ENCODE assay signal across 26 cellular contexts in genomic region chr1:2837316-2837715, GRCh38. TPM values are rescaled to one million over a fixed set of nuclear protein-coding genes. Genes with fewer than 3 reads are reported as not detected.
A peak's percentile ranks its signal among the peaks of the same experiment; 100 is the strongest.
DNase-seq lines count a peak whose midpoint lies in the region; ATAC-seq and TF ChIP-seq lines count a peak whose summit lies in the region.
"Had no signal": no experiment of that assay in that cellular context is flagged by ENCODE, and none has a peak within 500 bp of the region (broad histone marks: within the 10 kb centered on the region; RNA-seq: fewer than 3 reads in every experiment).

No MANE protein-coding gene starts in this region.

- DNase-seq in Right ventricle myocardium superior, result peak; percentile 19
- no peak for DNase-seq in right atrium auricular region (ENCODE audit: low spot score)
- peak; percentile 43 for DNase-seq in RWPE2 (ENCODE audit: low spot score)
- peak; percentile 71 for DNase-seq in chondrocyte (ENCODE audit: low spot score)
- no peak for DNase-seq in mesenchymal stem cell
- DNase-seq in NCI-H2227 (lab: John Stamatoyannopoulos, UW; ENCODE audit: unreplicated experiment), result no peak
- DNase-seq: 8988T; ACHN; BE2C; C1 segment of cervical spinal cord; CD4-positive, alpha-beta memory T cell; CD4-positive, CD25-positive, alpha-beta regulatory T cell; COR-L47; DMS 273 treated with DMSO at 0.1 percent for 48 hours; DMS153; DMS53; DMS79; DND-41; EL; GDM1 had no signal

- intact Hi-C loops in Right ventricle myocardium superior (cut with DNase I), result no loop called here

- no peak overlapping the region for H4K8ac ChIP-seq in mesenchymal stem cell (ENCODE audit: low read length)

- H2AK5ac ChIP-seq in mesenchymal stem cell (ENCODE audit: low read length, severe bottlenecking), result no peak overlapping the region

- no peaks in the 10 kb centered on the region for H3K36me3 ChIP-seq in right atrium auricular region
- no peaks in the 10 kb centered on the region for H3K36me3 ChIP-seq in RWPE2 (ENCODE audit: low read depth)
- no peaks in the 10 kb centered on the region for H3K36me3 ChIP-seq in mesenchymal stem cell (ENCODE audit: control insufficient read depth in 1 of 2, insufficient read depth in 2 of 2, low read depth in 1 of 2, low read length in 2 of 2)
- H3K36me3 ChIP-seq: BE2C, BLaER1 had no signal

- peaks cover 35% of the 10 kb centered on the region for H3K9me3 Mint-ChIP-seq in chondrocyte (ENCODE audit: low read depth)
- H3K9me3 Mint-ChIP-seq: CD4-positive, alpha-beta memory T cell; CD4-positive, CD25-positive, alpha-beta regulatory T cell; CD8-positive, alpha-beta memory T cell had no signal

- no peak overlapping the region for H3K18ac ChIP-seq in mesenchymal stem cell (ENCODE audit: low read depth in 1 of 2, low read length in 2 of 2)

- H2BK12ac ChIP-seq in mesenchymal stem cell (ENCODE audit: low read length in 2 of 2), result no peak overlapping the region

- no peaks in the 10 kb centered on the region for H3K4me1 Mint-ChIP-seq in chondrocyte (ENCODE audit: low read depth)

- H3K14ac ChIP-seq in mesenchymal stem cell (ENCODE audit: low read length in 2 of 2), result no peak overlapping the region

- no peaks in the 10 kb centered on the region for H3K27me3 ChIP-seq in right atrium auricular region
- no peaks in the 10 kb centered on the region for H3K27me3 ChIP-seq in RWPE2 (ENCODE audit: insufficient read depth, poor library complexity, severe bottlenecking)
- no peaks in the 10 kb centered on the region for H3K27me3 ChIP-seq in mesenchymal stem cell (ENCODE audit: control insufficient read depth in 1 of 2, insufficient read depth in 1 of 2, low read length in 2 of 2)
- H3K27me3 ChIP-seq: BE2C, BLaER1 had no signal

- no peaks in the 10 kb centered on the region for H3K27me3 Mint-ChIP-seq in chondrocyte (ENCODE audit: low read depth)
- H3K27me3 Mint-ChIP-seq: CD4-positive, alpha-beta memory T cell; CD4-positive, CD25-positive, alpha-beta regulatory T cell had no signal

- H3K79me1 ChIP-seq in mesenchymal stem cell (replicated peaks; ENCODE audit: low read length, poor library complexity, severe bottlenecking), result no peaks in the 10 kb centered on the region

- no peak overlapping the region for H3K9ac ChIP-seq in mesenchymal stem cell (ENCODE audit: low read length)
- H3K9ac ChIP-seq: BLaER1 had no signal

- no peak overlapping the region for H4K91ac ChIP-seq in mesenchymal stem cell (ENCODE audit: low read length)

- H3K27ac ChIP-seq in right atrium auricular region, result no peak overlapping the region
- no peak overlapping the region for H3K27ac ChIP-seq in RWPE2 (ENCODE audit: poor library complexity, severe bottlenecking)
- H3K27ac ChIP-seq in mesenchymal stem cell (ENCODE audit: low read length, poor library complexity, severe bottlenecking), result no peak overlapping the region
- H3K27ac ChIP-seq: BLaER1 had no signal

- no peak overlapping the region for H3K4me3 Mint-ChIP-seq in chondrocyte (ENCODE audit: unreplicated experiment)
- H3K4me3 Mint-ChIP-seq: CD14-positive monocyte; CD4-positive, alpha-beta memory T cell; CD4-positive, CD25-positive, alpha-beta regulatory T cell; CD8-positive, alpha-beta memory T cell had no signal

- H3K4me1 ChIP-seq in right atrium auricular region (no peaks in the 10 kb centered on the region), RWPE2 (ENCODE audit: insufficient read depth, poor library complexity, severe bottlenecking) (no peaks in the 10 kb centered on the region), mesenchymal stem cell (ENCODE audit: control insufficient read depth, insufficient read depth, low read depth, low read length) (no peaks in the 10 kb centered on the region)
- H3K4me1 ChIP-seq: BE2C had no signal

- 62% methylated on average over 11 of the region's 11 CpGs for WGBS in mesenchymal stem cell

- no peak overlapping the region for H2BK5ac ChIP-seq in mesenchymal stem cell (ENCODE audit: low read depth, low read length, poor library complexity, severe bottlenecking)

- H2AFZ ChIP-seq in mesenchymal stem cell (ENCODE audit: low read depth, low read length), result peak overlapping the region; percentile 23

- H3K9me3 ChIP-seq in right atrium auricular region (no peaks in the 10 kb centered on the region), RWPE2 (ENCODE audit: severe bottlenecking) (no peaks in the 10 kb centered on the region), mesenchymal stem cell (ENCODE audit: control insufficient read depth, low read length) (no peaks in the 10 kb centered on the region)
- H3K9me3 ChIP-seq: BE2C had no signal

- H3K4me3 ChIP-seq in right atrium auricular region (no peak overlapping the region), RWPE2 (ENCODE audit: severe bottlenecking) (no peak overlapping the region), mesenchymal stem cell (ENCODE audit: insufficient read depth in 1 of 2, low read depth in 1 of 2, low read length in 2 of 2) (no peak overlapping the region)
- H3K4me3 ChIP-seq: BLaER1, GM12878 had no signal

- H3K23ac ChIP-seq in mesenchymal stem cell (ENCODE audit: low read length in 2 of 2), result no peak overlapping the region

- H3K4me2 ChIP-seq in mesenchymal stem cell (ENCODE audit: low read length, poor library complexity, severe bottlenecking), result no peak overlapping the region
- H3K4me2 ChIP-seq: BLaER1 had no signal

- no peak for TF ChIP-seq CTCF in right atrium auricular region (IDR thresholded peaks at IDR 0.05)
- TF ChIP-seq CTCF in RWPE2 (IDR thresholded peaks at IDR 0.05; ENCODE audit: poor library complexity, severe bottlenecking), result no peak
- no peak for TF ChIP-seq CTCF in chondrocyte (IDR thresholded peaks at IDR 0.05)

- H2BK120ac ChIP-seq in mesenchymal stem cell (ENCODE audit: low read depth, low read length), result no peak overlapping the region

- H3K4ac ChIP-seq in mesenchymal stem cell (ENCODE audit: low read depth in 1 of 2, low read length in 2 of 2), result no peak overlapping the region

- no peak overlapping the region for H2BK15ac ChIP-seq in mesenchymal stem cell (ENCODE audit: low read depth, poor library complexity, severe bottlenecking)

- H3K36me3 Mint-ChIP-seq in chondrocyte (ENCODE audit: low read depth), result no peaks in the 10 kb centered on the region
- H3K36me3 Mint-ChIP-seq: CD14-positive monocyte; CD4-positive, alpha-beta memory T cell; CD4-positive, CD25-positive, alpha-beta regulatory T cell; CD8-positive, alpha-beta memory T cell had no signal

- ATAC-seq in Right ventricle myocardium superior (ENCODE audit: poor library complexity) (no peak), RWPE2 (ENCODE audit: low read depth) (no peak)
- ATAC-seq in activated CD4-positive, CD25-positive, alpha-beta regulatory T cell treated with anti-CD3 and anti-CD28 coated beads, Interleukin-2, amount 50 U/mL, for 24 hours, result no peak
- ATAC-seq: GM12878 had no signal

- no peak overlapping the region for H3K27ac Mint-ChIP-seq in chondrocyte (ENCODE audit: unreplicated experiment)
- H3K27ac Mint-ChIP-seq: CD4-positive, CD25-positive, alpha-beta regulatory T cell had no signal

RNA-seq across cellular contexts. Expression of gene TTC34, which starts 35.8 kb away (rescaled TPM):
- total RNA-seq in Right ventricle myocardium superior, result 0.56 TPM
- total RNA-seq in right atrium auricular region, result under 1 TPM; 0.08 to 0.11 TPM
- 0.60 to 1.8 TPM (median 0.67 TPM) in 3 replicates for total RNA-seq in chondrocyte
- 0.06 TPM for polyA plus RNA-seq in mesenchymal stem cell (2013, experiment 1 of 2)
- 0.08 TPM for polyA plus RNA-seq in mesenchymal stem cell (2013, experiment 2 of 2)
- total RNA-seq: Daoy had no signal

Comparison
In these comparisons a context has a peak if more than half of its experiments do, and no peak if none do; other contexts are left out.
1. DNase-seq: peak in Right ventricle myocardium superior (single experiment), RWPE2 (single experiment) and chondrocyte (single experiment); none in right atrium auricular region (single experiment), mesenchymal stem cell (single experiment) and NCI-H2227 (single experiment).